40 cellular contexts compared by ENCODE assay signal in genomic region chr17:63506627-63507026, GRCh38. TPM values are rescaled to one million over a fixed set of nuclear protein-coding genes. Genes with fewer than 3 reads are reported as not detected.
"Had no signal": no experiment of that assay in that cellular context is flagged by ENCODE, and none has a peak within 500 bp of the region (broad histone marks: within the 10 kb centered on the region; RNA-seq: fewer than 3 reads in every experiment).

No MANE protein-coding gene starts in this region.

- H3K36me3 ChIP-seq: MG63 had no signal

- H3K4me3 ChIP-seq: MG63 had no signal

- DNase-seq: Karpas-422, Kasumi-1, MG63, MM.1S, MV-4-11, NCI-H1048, NCI-H1092, NCI-H1092 treated with DMSO at 0.1 percent for 48 hours, NCI-H1105, NCI-H1105 treated with DMSO at 0.1 percent for 48 hours, NCI-H1417, NCI-H1417 treated with DMSO at 0.1 percent for 48 hours, NCI-H1436, NCI-H1436 treated with DMSO at 0.1 percent for 48 hours, NCI-H146, NCI-H1694, NCI-H1694 treated with DMSO at 0.1 percent for 48 hours, NCI-H187, NCI-H187 treated with DMSO at 0.1 percent for 48 hours, NCI-H1930, NCI-H2029, NCI-H2029 treated with DMSO at 0.1 percent for 48 hours, NCI-H2081, NCI-H2081 treated with DMSO at 0.1 percent for 48 hours, NCI-H2107, NCI-H2171, NCI-H2171 treated with DMSO at 0.1 percent for 48 hours, NCI-H2227 treated with DMSO at 0.1 percent for 48 hours, NCI-H226, NCI-H345, NCI-H446, NCI-H446 treated with DMSO at 0.1 percent for 48 hours, NCI-H510A, NCI-H510A treated with DMSO at 0.1 percent for 48 hours, NCI-H524, NCI-H524 treated with DMSO at 0.1 percent for 48 hours had no signal

RNA-seq across cellular contexts. Expression of gene KCNH6, which starts 16.5 kb away (rescaled TPM):
- total RNA-seq: LHCN-M2, M059J, MCF 10A, NCI-H460 had no signal
